In genomic region chr5:134116291-134116690, GRCh38 we compare ENCODE assay signal across 14 cellular contexts. TPM values are rescaled to one million over a fixed set of nuclear protein-coding genes. Genes with fewer than 3 reads are reported as not detected.
DNase-seq lines count a peak whose midpoint lies in the region; ATAC-seq and TF ChIP-seq lines count a peak whose summit lies in the region.
"Had no signal": no experiment of that assay in that cellular context is flagged by ENCODE, and none has a peak within 500 bp of the region (broad histone marks: within the 10 kb centered on the region; RNA-seq: fewer than 3 reads in every experiment).

No MANE protein-coding gene starts in this region.

- intact Hi-C loops in activated B cell treated with CpG ODN at 0.5 μM for 24 hours (cut with micrococcal nuclease), result no loop called here
- intact Hi-C loops in spleen (cut with DNase I; ENCODE audit: low total_unique reads), result no loop called here

- no peak for TF ChIP-seq POLR2A in spleen (IDR thresholded peaks at IDR 0.05)

- H3K36me3 ChIP-seq in spleen, result peaks cover 0 to 15% (median 0%) of the 10 kb centered on the region in 6 donors
- H3K36me3 ChIP-seq: ovary had no signal

- peaks cover 0 to 43% (median 17%) of the 10 kb centered on the region in 7 donors for H3K27me3 ChIP-seq in spleen (replicated peaks in 1 of 7)
- H3K27me3 ChIP-seq: ovary had no signal

- H3K4me3 Mint-ChIP-seq in activated T-cell treated with anti-CD3 and anti-CD28 coated beads, Interleukin-2, amount 50 U/mL, for 24 hours, result peak overlapping the region; percentile 75
- H3K4me3 Mint-ChIP-seq in activated B cell treated with CpG ODN at 0.5 μM for 24 hours (peak overlapping the region; percentile 62), endothelial cell (ENCODE audit: unreplicated experiment) (peak overlapping the region; percentile 66)

- H3K4me3 ChIP-seq in spleen, result peak overlapping the region; percentile 38 to 91 (median 66)
- H3K4me3 ChIP-seq: hepatocyte, ovary had no signal

- H3K4me1 ChIP-seq in spleen, result peaks cover 10 to 88% (median 43%) of the 10 kb centered on the region in 6 donors

- H3K4me1 Mint-ChIP-seq in activated T-cell treated with anti-CD3 and anti-CD28 coated beads, Interleukin-2, amount 50 U/mL, for 24 hours (ENCODE audit: low read depth), result peaks cover 86% of the 10 kb centered on the region
- H3K4me1 Mint-ChIP-seq in activated B cell treated with CpG ODN at 0.5 μM for 24 hours, result peaks cover 24% of the 10 kb centered on the region
- peaks cover 7% of the 10 kb centered on the region for H3K4me1 Mint-ChIP-seq in endothelial cell (ENCODE audit: unreplicated experiment)

- TF ChIP-seq CTCF in activated B cell treated with CpG ODN at 0.5 μM for 24 hours (IDR thresholded peaks at IDR 0.05) (no peak), endothelial cell (IDR thresholded peaks at IDR 0.05; ENCODE audit: unreplicated experiment) (no peak), spleen (IDR thresholded peaks at IDR 0.05 in 8 of 11, conservative IDR thresholded peaks at IDR 0.05 in 3 of 11) (no peak), GM10266 (IDR thresholded peaks at IDR 0.05; ENCODE audit: control insufficient read depth, insufficient read depth, low read depth, missing control alignments) (no peak)

- DNase-seq in activated T-cell treated with anti-CD3 and anti-CD28 coated beads, Interleukin-2, amount 50 U/mL, for 24 hours, result no peak
- no peak for DNase-seq in activated T-cell treated with anti-CD3 and anti-CD28 coated beads for 4 hours
- no peak for DNase-seq in activated B cell treated with CpG ODN at 0.5 μM for 24 hours
- no peak for DNase-seq in endothelial cell (ENCODE audit: low spot score)
- DNase-seq in spleen, result no peak
- DNase-seq in GM10266 (ENCODE audit: extremely low spot score), result no peak
- no peak for DNase-seq in NCI-H2029 treated with DMSO at 0.1 percent for 48 hours (lab: John Stamatoyannopoulos, UW)
- DNase-seq in NK-92 (lab: John Stamatoyannopoulos, UW; ENCODE audit: unreplicated experiment), result no peak
- DNase-seq: left ventricle myocardium superior, NCI-H2081 treated with DMSO at 0.1 percent for 48 hours, ovary, SIG-M5 had no signal

- ATAC-seq in activated B cell treated with CpG ODN at 0.5 μM for 24 hours (ENCODE audit: low read depth), result no peak

- H3K9me3 Mint-ChIP-seq in activated T-cell treated with anti-CD3 and anti-CD28 coated beads, Interleukin-2, amount 50 U/mL, for 24 hours, result no peaks in the 10 kb centered on the region
- H3K9me3 Mint-ChIP-seq in activated B cell treated with CpG ODN at 0.5 μM for 24 hours (no peaks in the 10 kb centered on the region), endothelial cell (ENCODE audit: unreplicated experiment) (no peaks in the 10 kb centered on the region)

- H3K27ac ChIP-seq in spleen, result peak overlapping the region in 6 of 8 donors; percentile 28 to 88 (median 74)
- H3K27ac ChIP-seq: hepatocyte, ovary, VCaP had no signal

- H3K9me3 ChIP-seq in spleen, result no peaks in the 10 kb centered on the region
- H3K9me3 ChIP-seq: ovary had no signal

- H3K27ac Mint-ChIP-seq in activated T-cell treated with anti-CD3 and anti-CD28 coated beads, Interleukin-2, amount 50 U/mL, for 24 hours, result peak overlapping the region; percentile 69
- no peak overlapping the region for H3K27ac Mint-ChIP-seq in activated B cell treated with CpG ODN at 0.5 μM for 24 hours
- H3K27ac Mint-ChIP-seq in endothelial cell (ENCODE audit: unreplicated experiment), result no peak overlapping the region

- no peaks in the 10 kb centered on the region for H3K27me3 Mint-ChIP-seq in activated T-cell treated with anti-CD3 and anti-CD28 coated beads, Interleukin-2, amount 50 U/mL, for 24 hours
- H3K27me3 Mint-ChIP-seq in activated B cell treated with CpG ODN at 0.5 μM for 24 hours (peaks cover 10% of the 10 kb centered on the region), endothelial cell (ENCODE audit: unreplicated experiment) (peaks cover 12% of the 10 kb centered on the region)

- H3K36me3 Mint-ChIP-seq in activated T-cell treated with anti-CD3 and anti-CD28 coated beads, Interleukin-2, amount 50 U/mL, for 24 hours (ENCODE audit: low read depth), result peaks cover 63% of the 10 kb centered on the region
- H3K36me3 Mint-ChIP-seq in activated B cell treated with CpG ODN at 0.5 μM for 24 hours (ENCODE audit: low read depth), result peaks cover 5% of the 10 kb centered on the region
- H3K36me3 Mint-ChIP-seq in endothelial cell (ENCODE audit: low read depth, unreplicated experiment), result peaks cover 7% of the 10 kb centered on the region

- POLR2A ChIA-PET in activated B cell treated with CpG ODN at 0.5 μM for 24 hours (lab: Charles Lee), result interaction anchor here (1.1 to 1.4 kb wide), 2 partner anchors 14 to 16 kb away, joined by 3 to 4 read pairs; no protein-coding TSS in a partner anchor

- 79 to 86% (median 85%) methylated on average over 10 of the region's 10 CpGs for WGBS in spleen, 5 donors

- CTCF ChIA-PET in activated B cell treated with CpG ODN at 0.5 μM for 24 hours (lab: Charles Lee), result interaction anchor here (4.8 to 6.2 kb wide), 2 partner anchors 15 to 24 kb away, joined by 21 to 51 read pairs; no protein-coding TSS in a partner anchor

RNA-seq across cellular contexts. Expression of gene TCF7, which starts 1.8 kb away (rescaled TPM):
- total RNA-seq in activated B cell treated with CpG ODN at 0.5 μM for 24 hours (13.2 and 15.8 TPM in 2 replicates), endothelial cell (ENCODE audit: unreplicated experiment) (9.5 TPM), spleen (10 to 100 TPM; 29.0 to 88.3 (median 53.7) TPM)
- 10 to 100 TPM; 13.7 to 24.3 (median 18.1) TPM for polyA plus RNA-seq in spleen
